ENCODE assay signal across 8 cellular contexts in genomic region chr20:32108814-32109391, GRCh38. TPM values are rescaled to one million over a fixed set of nuclear protein-coding genes. Genes with fewer than 3 reads are reported as not detected.
DNase-seq lines count a peak whose midpoint lies in the region; ATAC-seq, FAIRE-seq and TF ChIP-seq lines count a peak whose summit lies in the region.

No MANE protein-coding gene starts in this region.

- peaks cover 3% of the 10 kb centered on the region for H3K27me3 Mint-ChIP-seq in central memory CD8-positive, alpha-beta T cell
- H3K27me3 Mint-ChIP-seq in naive thymus-derived CD4-positive, alpha-beta T cell, result peaks cover 0 to 4% (median under 1%) of the 10 kb centered on the region in 5 donors

- POLR2A ChIA-PET in naive thymus-derived CD4-positive, alpha-beta T cell (lab: Charles Lee), result interaction anchor here (1.0 to 1.1 kb wide), 2 partner anchors 8 to 10 kb away, joined by 3 read pairs; no protein-coding TSS in a partner anchor

- CTCF ChIA-PET in naive thymus-derived CD4-positive, alpha-beta T cell (lab: Charles Lee), result interaction anchor here (0.9 kb wide), 1 partner anchor 26 kb away, joined by 3 read pairs; no protein-coding TSS in a partner anchor

- H3K9me3 Mint-ChIP-seq in central memory CD8-positive, alpha-beta T cell, result no peaks in the 10 kb centered on the region
- no peaks in the 10 kb centered on the region for H3K9me3 Mint-ChIP-seq in naive thymus-derived CD4-positive, alpha-beta T cell

- H3K9me3 ChIP-seq in HUES64 (ENCODE audit: insufficient read depth, low read depth, low read length), result no peaks in the 10 kb centered on the region
- H3K9me3 ChIP-seq in naive thymus-derived CD4-positive, alpha-beta T cell (ENCODE audit: control insufficient read depth in 2 of 3, low read length in 3 of 3), result no peaks in the 10 kb centered on the region

- H3K27ac Mint-ChIP-seq in central memory CD8-positive, alpha-beta T cell (ENCODE audit: low read depth), result peak overlapping the region; percentile 96
- peak overlapping the region in 8 of 9 donors; percentile 95 to 100 (median 100) for H3K27ac Mint-ChIP-seq in naive thymus-derived CD4-positive, alpha-beta T cell

- peak overlapping the region; percentile 96; the same call in 1 of the 2 replicates for H3K9ac ChIP-seq in HUES64 (ENCODE audit: low read depth, low read length)

- no peak for TF ChIP-seq POLR2A in GM12892 (IDR thresholded peaks at IDR 0.05; ENCODE audit: low read depth, low read length)

- H3K27ac ChIP-seq in 22Rv1, result peak overlapping the region; percentile 85
- no peak overlapping the region for H3K27ac ChIP-seq in HUES64 (ENCODE audit: low read depth, low read length)
- peak overlapping the region; percentile 94 for H3K27ac ChIP-seq in naive thymus-derived CD4-positive, alpha-beta T cell (ENCODE audit: low read depth, low read length)

- peaks cover 6% of the 10 kb centered on the region; the same call in 1 of the 2 replicates for H3K36me3 ChIP-seq in HUES64 (ENCODE audit: insufficient read depth, low read length)
- peaks cover 0 to 5% (median 0%) of the 10 kb centered on the region in 3 experiments for H3K36me3 ChIP-seq in naive thymus-derived CD4-positive, alpha-beta T cell (ENCODE audit: control insufficient read depth in 2 of 3, insufficient read depth in 3 of 3, low read length in 3 of 3)

- no peak for FAIRE-seq in GM12892 (lab: Jason Lieb, UNC)

- peaks cover 28% of the 10 kb centered on the region for H3K4me1 Mint-ChIP-seq in central memory CD8-positive, alpha-beta T cell
- H3K4me1 Mint-ChIP-seq in naive thymus-derived CD4-positive, alpha-beta T cell, result peaks cover 25 to 39% (median 33%) of the 10 kb centered on the region in 7 donors

- 73% methylated on average over 4 of the region's 5 CpGs for WGBS in HUES64

- H3K36me3 Mint-ChIP-seq in central memory CD8-positive, alpha-beta T cell (ENCODE audit: insufficient read depth), result peaks cover 13% of the 10 kb centered on the region
- H3K36me3 Mint-ChIP-seq in naive thymus-derived CD4-positive, alpha-beta T cell, result peaks cover 0 to 4% (median 3%) of the 10 kb centered on the region in 5 donors

- TF ChIP-seq CTCF in 22Rv1 (IDR thresholded peaks at IDR 0.05), result no peak

- no peaks in the 10 kb centered on the region for H3K27me3 ChIP-seq in HUES64 (ENCODE audit: insufficient read depth, low read length)
- H3K27me3 ChIP-seq in naive thymus-derived CD4-positive, alpha-beta T cell (ENCODE audit: control insufficient read depth in 2 of 2, insufficient read depth in 2 of 2, low read length in 2 of 2), result no peaks in the 10 kb centered on the region

- no peak for DNase-seq in central memory CD8-positive, alpha-beta T cell (ENCODE audit: low spot score in 2 of 2)
- DNase-seq in naive thymus-derived CD4-positive, alpha-beta T cell, result no peak
- no peak for DNase-seq in cortex of kidney (lab: John Stamatoyannopoulos, UW)
- DNase-seq in GM12892 (ENCODE audit: insufficient read length), result no peak
- DNase-seq in activated CD4-positive, alpha-beta T cell treated with anti-CD3 and anti-CD28 coated beads, Interleukin-2, amount 50 U/mL, for 48 hours, result no peak

- peak overlapping the region; percentile 87 for H3K4me3 Mint-ChIP-seq in central memory CD8-positive, alpha-beta T cell
- peak overlapping the region in 7 of 10 donors; percentile 78 to 100 (median 96) for H3K4me3 Mint-ChIP-seq in naive thymus-derived CD4-positive, alpha-beta T cell

- H3K4me3 ChIP-seq in HUES64 (ENCODE audit: low read length), result peak overlapping the region; percentile 71
- peak overlapping the region; percentile 92 for H3K4me3 ChIP-seq in naive thymus-derived CD4-positive, alpha-beta T cell (ENCODE audit: low read length)

- ATAC-seq in central memory CD8-positive, alpha-beta T cell (replicated peaks; ENCODE audit: extremely low read depth, poor library complexity, severe bottlenecking), result no peak
- ATAC-seq in naive thymus-derived CD4-positive, alpha-beta T cell, result no peak
- no peak for ATAC-seq in HG02798 (IDR thresholded peaks at IDR 0.05; ENCODE audit: poor library complexity, unreplicated experiment)

- intact Hi-C loops in naive thymus-derived CD4-positive, alpha-beta T cell (cut with micrococcal nuclease), result loop anchor here (1.0 to 10.0 kb wide), 10 partner anchors 91 to 1883 kb away; partner anchors contain the start of genes ASXL1 (in 2 of the 2), PDRG1 (in 2 of the 2), KIF3B (in 1 of the 2) and PLAGL2 (in 1 of the 2)

- H3K4me1 ChIP-seq in HUES64 (ENCODE audit: insufficient read depth, low read length), result peaks cover 9% of the 10 kb centered on the region
- peaks cover 11% of the 10 kb centered on the region in 2 donors for H3K4me1 ChIP-seq in naive thymus-derived CD4-positive, alpha-beta T cell (ENCODE audit: control insufficient read depth in 2 of 2, insufficient read depth in 2 of 2, low read length in 2 of 2)

RNA-seq across cellular contexts. Expression of gene TM9SF4, which starts 0.6 kb away (rescaled TPM):
- polyA plus RNA-seq in HUES64 (2013, experiment 1 of 2), result 22.7 TPM
- polyA plus RNA-seq in HUES64 (2013, experiment 2 of 2), result 29.4 TPM
- total RNA-seq in naive thymus-derived CD4-positive, alpha-beta T cell, result 10 to 100 TPM; 35.2 to 61.0 (median 41.5) TPM
- polyA plus RNA-seq in naive thymus-derived CD4-positive, alpha-beta T cell, result 10 to 100 TPM; 31.2 to 48.0 TPM
- 22.0 TPM for polyA plus RNA-seq in GM12892 (2012; ENCODE audit: missing spikeins)

RNA-seq across cellular contexts. Expression of gene HCK, which starts 56.9 kb away (rescaled TPM):
- 0.20 TPM for polyA plus RNA-seq in HUES64 (2013, experiment 1 of 2)
- 0.44 TPM for polyA plus RNA-seq in HUES64 (2013, experiment 2 of 2)
- total RNA-seq in naive thymus-derived CD4-positive, alpha-beta T cell, result 100 to 1,000 TPM in 1 of 5 experiments, 10 to 100 TPM in 1, 1 to 10 TPM in 2, under 1 TPM in 1; 0.51 to 129 (median 1.9) TPM
- under 1 TPM; 0.09 to 0.46 TPM for polyA plus RNA-seq in naive thymus-derived CD4-positive, alpha-beta T cell
- polyA plus RNA-seq in GM12892 (2012; ENCODE audit: missing spikeins), result 70.4 TPM
